In the genomic region with DNA sequence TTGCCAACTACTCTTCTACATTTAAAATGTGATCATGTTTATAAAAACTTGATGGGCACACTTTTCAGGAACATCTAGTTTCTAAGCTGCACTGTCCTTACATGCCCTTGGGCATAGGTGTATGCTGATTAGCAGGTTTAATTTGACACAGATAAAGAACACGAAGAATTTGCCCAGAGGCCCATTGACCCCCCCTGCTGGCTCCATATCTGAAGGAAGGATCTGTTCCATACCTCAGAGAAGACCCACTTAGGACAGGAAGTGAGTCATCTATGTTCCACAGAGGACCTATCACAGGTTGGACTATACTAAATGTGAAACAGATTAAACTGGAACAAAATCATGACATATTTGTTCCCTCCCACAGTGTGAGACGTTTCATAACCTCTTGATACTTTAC, we compare ENCODE assay signal across 9 cellular contexts.
DNase-seq lines count a peak whose midpoint lies in the region; ATAC-seq, FAIRE-seq and TF ChIP-seq lines count a peak whose summit lies in the region.
"Had no signal": no experiment of that assay in that cellular context is flagged by ENCODE, and none has a peak within 500 bp of the region (broad histone marks: within the 10 kb centered on the region; RNA-seq: fewer than 3 reads in every experiment).

No MANE protein-coding gene starts in this region.

- H3K27ac ChIP-seq in keratinocyte (ENCODE audit: control insufficient read depth, insufficient read depth, low read length), result peak overlapping the region; percentile 15

- no peaks in the 10 kb centered on the region for H3K79me2 ChIP-seq in keratinocyte (ENCODE audit: control insufficient read depth, insufficient read depth, low read length)

- FAIRE-seq in keratinocyte (lab: Jason Lieb, UNC), result peak; percentile 71

- peaks cover 46% of the 10 kb centered on the region for H3K4me1 Mint-ChIP-seq in activated T-cell treated with anti-CD3 and anti-CD28 coated beads, Interleukin-2, amount 50 U/mL, for 24 hours (ENCODE audit: low read depth)

- no peaks in the 10 kb centered on the region for H3K36me3 Mint-ChIP-seq in activated T-cell treated with anti-CD3 and anti-CD28 coated beads, Interleukin-2, amount 50 U/mL, for 24 hours (ENCODE audit: low read depth)

- peaks cover 10% of the 10 kb centered on the region for H3K4me1 ChIP-seq in keratinocyte (ENCODE audit: control insufficient read depth, extremely low read depth, insufficient read depth, low read length)

- dilution Hi-C loops in keratinocyte (cut with MboI; ENCODE audit: extremely low pct_ligation_motif_present, low sequenced_read_pairs), result no loop called here

- TF ChIP-seq CTCF in GM12865 (IDR thresholded peaks at IDR 0.05; ENCODE audit: insufficient read depth, low read depth, low read length, missing control alignments), result no peak
- peak in 1 of 3 experiments; percentile 13 for TF ChIP-seq CTCF in keratinocyte (optimal IDR thresholded peaks at IDR 0.05 in 1 of 3, IDR thresholded peaks at IDR 0.05 in 1 of 3, conservative IDR thresholded peaks at IDR 0.05 in 1 of 3; ENCODE audit: extremely low read depth in 1 of 3, insufficient read depth in 2 of 3, low read length in 3 of 3)

- no peak overlapping the region for H3K4me3 ChIP-seq in GM12865 (ENCODE audit: low read depth, low read length)
- H3K4me3 ChIP-seq in keratinocyte (ENCODE audit: control insufficient read depth in 2 of 3, extremely low read depth in 1 of 3, insufficient read depth in 2 of 3, low read depth in 1 of 3, low read length in 3 of 3), result no peak overlapping the region

- H3K9me3 ChIP-seq in keratinocyte (ENCODE audit: control insufficient read depth, low read depth, low read length), result no peaks in the 10 kb centered on the region

- H3K9me3 Mint-ChIP-seq in activated T-cell treated with anti-CD3 and anti-CD28 coated beads, Interleukin-2, amount 50 U/mL, for 24 hours, result no peaks in the 10 kb centered on the region
- H3K9me3 Mint-ChIP-seq: IgD-negative memory B cell had no signal

- H3K36me3 ChIP-seq in keratinocyte (ENCODE audit: control insufficient read depth in 2 of 2, extremely low read depth in 1 of 2, insufficient read depth in 2 of 2, low read length in 2 of 2), result no peaks in the 10 kb centered on the region

- H2AFZ ChIP-seq in keratinocyte (ENCODE audit: control insufficient read depth, low read length), result no peak overlapping the region

- ATAC-seq in stimulated activated naive CD8-positive, alpha-beta T cell treated with anti-CD3 and anti-CD28 coated beads, Interleukin-15, Interleukin-2, amounts not matched to agents 100 U/mL and 50 U/mL, for 24 hours, result peak; percentile 98
- ATAC-seq in HG03354 (IDR thresholded peaks at IDR 0.05; ENCODE audit: poor library complexity, severe bottlenecking, unreplicated experiment), result no peak
- ATAC-seq in GM21825 (IDR thresholded peaks at IDR 0.05; ENCODE audit: unreplicated experiment), result no peak

- no peak overlapping the region for H3K9ac ChIP-seq in keratinocyte (ENCODE audit: control insufficient read depth, extremely low read depth, insufficient read depth, low read length)

- peak overlapping the region; percentile 70 for H3K4me2 ChIP-seq in keratinocyte (ENCODE audit: control insufficient read depth, extremely low read depth, insufficient read depth, low read depth, low read length)

- H3K4me3 Mint-ChIP-seq in activated T-cell treated with anti-CD3 and anti-CD28 coated beads, Interleukin-2, amount 50 U/mL, for 24 hours, result peak overlapping the region; percentile 48
- H3K4me3 Mint-ChIP-seq: IgD-negative memory B cell had no signal

- H3K27me3 ChIP-seq in keratinocyte (ENCODE audit: control insufficient read depth, extremely low read depth, insufficient read depth, low read length), result no peaks in the 10 kb centered on the region

- H3K27me3 Mint-ChIP-seq in activated T-cell treated with anti-CD3 and anti-CD28 coated beads, Interleukin-2, amount 50 U/mL, for 24 hours, result no peaks in the 10 kb centered on the region
- H3K27me3 Mint-ChIP-seq: IgD-negative memory B cell had no signal

- peak; percentile 15 for DNase-seq in GM12865 (ENCODE audit: low read depth)
- DNase-seq in NOMO-1 (lab: John Stamatoyannopoulos, UW; ENCODE audit: unreplicated experiment in 2 of 2), result peak; percentile 34 to 66
- peak; percentile 58 for DNase-seq in activated T-cell treated with anti-CD3 and anti-CD28 coated beads, Interleukin-2, amount 50 U/mL, for 24 hours
- peak; percentile 65 for DNase-seq in keratinocyte (ENCODE audit: low read depth, low spot score)
- peak; percentile 65 for DNase-seq in stimulated activated naive CD8-positive, alpha-beta T cell treated with anti-CD3 and anti-CD28 coated beads, Interleukin-15, Interleukin-2, amounts not matched to agents 100 U/mL and 50 U/mL, for 24 hours
- DNase-seq in AG20443 (ENCODE audit: low spot score), result no peak

- H3K9me1 ChIP-seq in keratinocyte (ENCODE audit: control insufficient read depth, extremely low read depth, insufficient read depth, low read length), result no peaks in the 10 kb centered on the region

- no peaks in the 10 kb centered on the region for H4K20me1 ChIP-seq in keratinocyte (ENCODE audit: control insufficient read depth, extremely low read depth, insufficient read depth, low read length)

- H3K27ac Mint-ChIP-seq in activated T-cell treated with anti-CD3 and anti-CD28 coated beads, Interleukin-2, amount 50 U/mL, for 24 hours, result peak overlapping the region; percentile 92
- H3K27ac Mint-ChIP-seq: IgD-negative memory B cell had no signal
